In genomic region chr7:139747662-139748372, GRCh38 we compare ENCODE assay signal across 27 cellular contexts. TPM values are rescaled to one million over a fixed set of nuclear protein-coding genes. Genes with fewer than 3 reads are reported as not detected.
DNase-seq lines count a peak whose midpoint lies in the region; ATAC-seq, FAIRE-seq and TF ChIP-seq lines count a peak whose summit lies in the region.
"Had no signal": no experiment of that assay in that cellular context is flagged by ENCODE, and none has a peak within 500 bp of the region (broad histone marks: within the 10 kb centered on the region; RNA-seq: fewer than 3 reads in every experiment).

No MANE protein-coding gene starts in this region.

- no peak overlapping the region for H2BK15ac ChIP-seq in mesenchymal stem cell (ENCODE audit: low read depth, poor library complexity, severe bottlenecking)

- H3K9me3 ChIP-seq in heart left ventricle = no peaks in the 10 kb centered on the region
- H3K9me3 ChIP-seq in mesenchymal stem cell (ENCODE audit: control insufficient read depth, low read length) = no peaks in the 10 kb centered on the region
- H3K9me3 ChIP-seq in kidney (ENCODE audit: control insufficient read depth in 1 of 2, low read length in 2 of 2) = no peaks in the 10 kb centered on the region
- H3K9me3 ChIP-seq: left lung, prostate gland, testis, uterus had no signal

- no peak overlapping the region for H2BK120ac ChIP-seq in mesenchymal stem cell (ENCODE audit: low read depth, low read length)

- DNase-seq in heart left ventricle (no peak), Right ventricle myocardium inferior (ENCODE audit: missing footprints) (no peak), mesenchymal stem cell (no peak), substantia nigra (lab: John Stamatoyannopoulos, UW) (peak in 1 of 49 donors; percentile 23), hypothalamus (lab: John Stamatoyannopoulos, UW) (no peak), kidney (no peak)
- DNase-seq: activated CD4-positive, alpha-beta T cell treated with anti-CD3 and anti-CD28 coated beads for 36 hours; activated gamma-delta T cell; CD4-positive, alpha-beta memory T cell; foreskin melanocyte; GOT3; left lung; NCI-H146; NCI-H2107; NCI-H446; NCI-H774; SIG-M5; stimulated activated CD4-positive, alpha-beta T cell treated with anti-CD3 and anti-CD28 coated beads, Interleukin-4, amount 100 ng/mL, for 24 hours; uterus had no signal

- H3K4me2 ChIP-seq in mesenchymal stem cell (ENCODE audit: low read length, poor library complexity, severe bottlenecking) = no peak overlapping the region
- H3K4me2 ChIP-seq: hepatocyte had no signal

- no peak overlapping the region for H2BK12ac ChIP-seq in mesenchymal stem cell (ENCODE audit: low read length in 2 of 2)

- intact Hi-C loops in heart left ventricle (cut with DNase I) = no loop called here
- intact Hi-C loops in Right ventricle myocardium inferior (cut with DNase I) = no loop called here
- intact Hi-C loops in kidney (cut with DNase I) = no loop called here

- no peak overlapping the region for H2AFZ ChIP-seq in mesenchymal stem cell (ENCODE audit: low read depth, low read length)
- H2AFZ ChIP-seq: hepatocyte had no signal

- H3K9ac ChIP-seq in mesenchymal stem cell (ENCODE audit: low read length) = no peak overlapping the region
- H3K9ac ChIP-seq in kidney (ENCODE audit: low read length in 2 of 2) = no peak overlapping the region

- H4K91ac ChIP-seq in mesenchymal stem cell (ENCODE audit: low read length) = no peak overlapping the region

- no peak overlapping the region for H2BK5ac ChIP-seq in mesenchymal stem cell (ENCODE audit: low read depth, low read length, poor library complexity, severe bottlenecking)

- no peak overlapping the region for H3K23ac ChIP-seq in mesenchymal stem cell (ENCODE audit: low read length in 2 of 2)

- peaks cover 3% of the 10 kb centered on the region for H3K79me1 ChIP-seq in mesenchymal stem cell (replicated peaks; ENCODE audit: low read length, poor library complexity, severe bottlenecking)

- H3K4me1 ChIP-seq in heart left ventricle = peaks cover 30 to 95% (median 91%) of the 10 kb centered on the region in 12 donors
- peaks cover 29% of the 10 kb centered on the region for H3K4me1 ChIP-seq in mesenchymal stem cell (ENCODE audit: control insufficient read depth, insufficient read depth, low read depth, low read length)
- peaks cover 39 to 45% of the 10 kb centered on the region in 2 donors for H3K4me1 ChIP-seq in kidney (ENCODE audit: control insufficient read depth in 1 of 2, insufficient read depth in 1 of 2, low read depth in 1 of 2, low read length in 2 of 2)

- peak overlapping the region; percentile 28 to 38 for H3K18ac ChIP-seq in mesenchymal stem cell (ENCODE audit: low read depth in 1 of 2, low read length in 2 of 2)

- FAIRE-seq in kidney (lab: Jason Lieb, UNC) = no peak
- FAIRE-seq: A204.1, D721Med had no signal

- ATAC-seq in heart left ventricle (no peak), Right ventricle myocardium inferior (no peak), GM21526 (IDR thresholded peaks at IDR 0.05; ENCODE audit: low FRiP score, unreplicated experiment) (no peak)
- ATAC-seq: activated CD4-positive, alpha-beta T cell treated with anti-CD3 and anti-CD28 coated beads for 36 hours; left lung; Panc1 had no signal

- H3K4me3 ChIP-seq in heart left ventricle (no peak overlapping the region), mesenchymal stem cell (ENCODE audit: insufficient read depth in 1 of 2, low read depth in 1 of 2, low read length in 2 of 2) (no peak overlapping the region), kidney (ENCODE audit: low read length in 2 of 2) (no peak overlapping the region)
- H3K4me3 ChIP-seq: hepatocyte, left lung, prostate gland, testis, uterus had no signal

- WGBS in heart left ventricle, 4 donors = 74 to 79% (median 77%) methylated on average over 13 of the region's 13 CpGs
- over 99% methylated on average over 12 of the region's 13 CpGs for WGBS in mesenchymal stem cell

- no peak overlapping the region for H2AK5ac ChIP-seq in mesenchymal stem cell (ENCODE audit: low read length, severe bottlenecking)

- peak overlapping the region in 10 of 12 donors; percentile 0 to 97 (median 64) for H3K27ac ChIP-seq in heart left ventricle
- peak overlapping the region; percentile 49 for H3K27ac ChIP-seq in angular gyrus (ENCODE audit: low read depth, low read length)
- H3K27ac ChIP-seq in mesenchymal stem cell (ENCODE audit: low read length, poor library complexity, severe bottlenecking) = no peak overlapping the region
- H3K27ac ChIP-seq in substantia nigra (ENCODE audit: low read depth, low read length, poor library complexity, severe bottlenecking) = peak overlapping the region; percentile 43
- peak overlapping the region in 1 of 2 donors; percentile 28 for H3K27ac ChIP-seq in kidney (ENCODE audit: low read depth in 2 of 2, low read length in 2 of 2)
- H3K27ac ChIP-seq: hepatocyte, prostate gland, uterus had no signal

- H3K14ac ChIP-seq in mesenchymal stem cell (ENCODE audit: low read length in 2 of 2) = no peak overlapping the region

- H3K36me3 ChIP-seq in heart left ventricle (no peaks in the 10 kb centered on the region), mesenchymal stem cell (ENCODE audit: control insufficient read depth in 1 of 2, insufficient read depth in 2 of 2, low read depth in 1 of 2, low read length in 2 of 2) (peaks cover 0 to 7% of the 10 kb centered on the region in 2 experiments), kidney (ENCODE audit: control insufficient read depth in 1 of 2, insufficient read depth in 2 of 2, low read length in 2 of 2) (no peaks in the 10 kb centered on the region)
- H3K36me3 ChIP-seq: prostate gland, uterus had no signal

- H3K27me3 ChIP-seq in heart left ventricle (no peaks in the 10 kb centered on the region), mesenchymal stem cell (ENCODE audit: control insufficient read depth in 1 of 2, insufficient read depth in 1 of 2, low read length in 2 of 2) (no peaks in the 10 kb centered on the region)
- H3K27me3 ChIP-seq: hepatocyte, left lung, testis, uterus had no signal

- TF ChIP-seq CTCF in heart left ventricle (IDR thresholded peaks at IDR 0.05) = no peak
- TF ChIP-seq CTCF in kidney (IDR thresholded peaks at IDR 0.05; ENCODE audit: borderline replicate concordance, extremely low read depth, insufficient read depth) = no peak

- no peak for TF ChIP-seq POLR2A in heart left ventricle (IDR thresholded peaks at IDR 0.05)

- H3K4ac ChIP-seq in mesenchymal stem cell (ENCODE audit: low read depth in 1 of 2, low read length in 2 of 2) = no peak overlapping the region

- no peak overlapping the region for H4K8ac ChIP-seq in mesenchymal stem cell (ENCODE audit: low read length)

RNA-seq across cellular contexts. Expression of gene HIPK2, which starts 30.0 kb away (rescaled TPM):
- total RNA-seq in heart left ventricle (100 to 1,000 TPM; 102 to 244 (median 143) TPM), Right ventricle myocardium inferior (97.8 TPM), kidney (153 TPM)
- polyA plus RNA-seq in heart left ventricle (100 to 1,000 TPM in 1 of 2 donors, 10 to 100 TPM in 1; 43.2 to 205 TPM), kidney (ENCODE audit: insufficient read depth, low read depth, low replicate concordance) (9.6 TPM)
- 89.2 TPM for polyA plus RNA-seq in mesenchymal stem cell (2013, experiment 1 of 2)
- 81.2 TPM for polyA plus RNA-seq in mesenchymal stem cell (2013, experiment 2 of 2)
